In the genomic region with DNA sequence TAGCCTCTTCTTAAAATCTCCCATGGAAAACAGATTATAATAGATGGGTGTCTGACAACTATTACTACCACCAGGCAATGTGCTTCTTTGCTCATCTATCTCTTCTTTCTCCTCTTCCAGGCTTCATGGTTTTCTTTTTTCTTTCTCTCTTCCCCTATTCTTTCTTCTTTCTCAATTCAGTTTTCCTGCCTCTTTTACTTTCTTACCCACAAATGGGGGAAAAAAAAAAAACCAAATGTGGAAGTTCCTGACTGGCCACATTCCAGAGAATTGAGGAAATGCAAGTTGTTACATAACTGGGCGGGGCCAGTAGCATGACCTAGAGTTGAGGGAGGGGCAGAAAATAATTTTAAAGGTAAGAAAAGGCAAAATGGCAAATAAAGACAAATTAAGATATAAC, we compare ENCODE assay signal across 12 cellular contexts. TPM values are rescaled to one million over a fixed set of nuclear protein-coding genes. Genes with fewer than 3 reads are reported as not detected.
A peak's percentile ranks its signal among the peaks of the same experiment; 100 is the strongest.
DNase-seq lines count a peak whose midpoint lies in the region; ATAC-seq and TF ChIP-seq lines count a peak whose summit lies in the region.
"Had no signal": no experiment of that assay in that cellular context is flagged by ENCODE, and none has a peak within 500 bp of the region (broad histone marks: within the 10 kb centered on the region; RNA-seq: fewer than 3 reads in every experiment).

No MANE protein-coding gene starts in this region.

- intact Hi-C loops in right cardiac atrium (cut with DNase I) (no loop called here), spleen (cut with DNase I; ENCODE audit: low total_unique reads) (no loop called here)

- H3K4me3 ChIP-seq in HUES48 (ENCODE audit: low read depth, low read length) (no peak overlapping the region), right cardiac atrium (ENCODE audit: low read length) (no peak overlapping the region), spleen (no peak overlapping the region)

- H3K36me3 ChIP-seq in HUES48 (ENCODE audit: control insufficient read depth, insufficient read depth, low read length) (no peaks in the 10 kb centered on the region), spleen (no peaks in the 10 kb centered on the region)

- H3K27ac ChIP-seq in HUES48 (ENCODE audit: low read depth, low read length) (peak overlapping the region; percentile 29), right cardiac atrium (ENCODE audit: low read length) (no peak overlapping the region), spleen (peak overlapping the region in 5 of 8 donors; percentile 28 to 79 (median 53))
- H3K27ac ChIP-seq: VCaP had no signal

- TF ChIP-seq CTCF in spleen (IDR thresholded peaks at IDR 0.05 in 8 of 11, conservative IDR thresholded peaks at IDR 0.05 in 3 of 11) (no peak), GM13976 (IDR thresholded peaks at IDR 0.05; ENCODE audit: borderline replicate concordance, control extremely low read depth, extremely low read depth, insufficient read depth, missing control alignments) (no peak)

- in situ Hi-C loops in GM13976 (cut with MboI; ENCODE audit: low sequenced_read_pairs, unreplicated experiment) = no loop called here

- H3K27me3 ChIP-seq in HUES48 (ENCODE audit: control insufficient read depth, insufficient read depth, low read length) = no peaks in the 10 kb centered on the region
- H3K27me3 ChIP-seq in right cardiac atrium (ENCODE audit: control insufficient read depth, insufficient read depth) = no peaks in the 10 kb centered on the region
- H3K27me3 ChIP-seq in spleen (replicated peaks in 1 of 7) = peaks cover 0 to 6% (median 0%) of the 10 kb centered on the region in 7 donors

- TF ChIP-seq POLR2A in spleen (IDR thresholded peaks at IDR 0.05) = no peak

- peaks cover 22% of the 10 kb centered on the region for H3K4me1 ChIP-seq in HUES48 (ENCODE audit: control insufficient read depth, insufficient read depth, low read length)
- H3K4me1 ChIP-seq in right cardiac atrium (ENCODE audit: control insufficient read depth, insufficient read depth, low read length) = no peaks in the 10 kb centered on the region
- peaks cover 0 to 22% (median 11%) of the 10 kb centered on the region in 6 donors for H3K4me1 ChIP-seq in spleen

- 75% methylated on average over 1 of the region's 1 CpG for WGBS in right cardiac atrium
- 31 to 50% (median 46%) methylated on average over 1 of the region's 1 CpG for WGBS in spleen, 5 donors

- no peaks in the 10 kb centered on the region for H3K9me3 ChIP-seq in HUES48 (ENCODE audit: control insufficient read depth, insufficient read depth, low read length)
- H3K9me3 ChIP-seq in right cardiac atrium (ENCODE audit: control insufficient read depth, low read length) = no peaks in the 10 kb centered on the region
- H3K9me3 ChIP-seq in spleen = no peaks in the 10 kb centered on the region

- H3K9ac ChIP-seq in HUES48 (ENCODE audit: low read depth, low read length) = no peak overlapping the region

- DNase-seq in SIG-M5 (lab: John Stamatoyannopoulos, UW) = peak; percentile 33
- peak in 2 of 3 donors; percentile 14 to 40 for DNase-seq in right cardiac atrium
- no peak for DNase-seq in spleen
- no peak for DNase-seq in NCI-H524 (lab: John Stamatoyannopoulos, UW)
- no peak for DNase-seq in NCI-H1105 treated with DMSO at 0.1 percent for 48 hours (lab: John Stamatoyannopoulos, UW)
- DNase-seq in GM13976 (ENCODE audit: low spot score) = no peak
- DNase-seq: activated T-cell treated with anti-CD3 and anti-CD28 coated beads, Interleukin-2, amount 50 U/mL, for 72 hours; foreskin melanocyte; NCI-H146 had no signal

- ATAC-seq in right cardiac atrium = no peak
- ATAC-seq: activated T-cell treated with anti-CD3 and anti-CD28 coated beads, Interleukin-2, amount 50 U/mL, for 72 hours; stimulated activated effector memory CD8-positive, alpha-beta T cell treated with anti-CD3 and anti-CD28 coated beads, Interleukin-12 subunit alpha, Interleukin-12 subunit beta, amount 100 ng/mL, for 72 hours had no signal

RNA-seq across cellular contexts. Expression of gene SMG7, which starts 10.9 kb away (rescaled TPM):
- total RNA-seq in right cardiac atrium (10 to 100 TPM; 35.6 to 50.8 (median 44.0) TPM), spleen (100 to 1,000 TPM in 1 of 7 donors, 10 to 100 TPM in 6; 51.7 to 116 (median 68.8) TPM)
- polyA plus RNA-seq in right cardiac atrium (18.6 TPM), spleen (10 to 100 TPM; 14.1 to 18.3 (median 14.6) TPM)

RNA-seq across cellular contexts. Expression of gene NMNAT2, which starts 43.2 kb away (rescaled TPM):
- total RNA-seq in right cardiac atrium = 10 to 100 TPM; 32.8 to 80.6 (median 47.0) TPM
- 14.1 TPM for polyA plus RNA-seq in right cardiac atrium
- total RNA-seq in spleen = 1 to 10 TPM in 1 of 7 donors, under 1 TPM in 6; 0.13 to 1.7 (median 0.21) TPM
- under 1 TPM; 0.05 to 0.10 (median 0.07) TPM for polyA plus RNA-seq in spleen
- total RNA-seq: activated T-cell treated with anti-CD3 and anti-CD28 coated beads, Interleukin-2, amount 50 U/mL, for 72 hours had no signal

Comparison
In these comparisons a context has a peak if more than half of its experiments do, and no peak if none do; other contexts are left out.
1. DNase-seq: peak in SIG-M5 (single experiment) and right cardiac atrium (2 of 3); none in spleen (single experiment), NCI-H524 (0 of 2), NCI-H1105 treated with DMSO at 0.1 percent for 48 hours (single experiment) and GM13976 (single experiment).
2. RNA of gene NMNAT2, which starts 43.2 kb away (total RNA-seq): 32.8 to 80.6 TPM in right cardiac atrium; 0.13 to 1.7 TPM in spleen; every median in the first group is over 10 times any median in the second.